ENCODE assay signal across 9 cellular contexts in the genomic region with DNA sequence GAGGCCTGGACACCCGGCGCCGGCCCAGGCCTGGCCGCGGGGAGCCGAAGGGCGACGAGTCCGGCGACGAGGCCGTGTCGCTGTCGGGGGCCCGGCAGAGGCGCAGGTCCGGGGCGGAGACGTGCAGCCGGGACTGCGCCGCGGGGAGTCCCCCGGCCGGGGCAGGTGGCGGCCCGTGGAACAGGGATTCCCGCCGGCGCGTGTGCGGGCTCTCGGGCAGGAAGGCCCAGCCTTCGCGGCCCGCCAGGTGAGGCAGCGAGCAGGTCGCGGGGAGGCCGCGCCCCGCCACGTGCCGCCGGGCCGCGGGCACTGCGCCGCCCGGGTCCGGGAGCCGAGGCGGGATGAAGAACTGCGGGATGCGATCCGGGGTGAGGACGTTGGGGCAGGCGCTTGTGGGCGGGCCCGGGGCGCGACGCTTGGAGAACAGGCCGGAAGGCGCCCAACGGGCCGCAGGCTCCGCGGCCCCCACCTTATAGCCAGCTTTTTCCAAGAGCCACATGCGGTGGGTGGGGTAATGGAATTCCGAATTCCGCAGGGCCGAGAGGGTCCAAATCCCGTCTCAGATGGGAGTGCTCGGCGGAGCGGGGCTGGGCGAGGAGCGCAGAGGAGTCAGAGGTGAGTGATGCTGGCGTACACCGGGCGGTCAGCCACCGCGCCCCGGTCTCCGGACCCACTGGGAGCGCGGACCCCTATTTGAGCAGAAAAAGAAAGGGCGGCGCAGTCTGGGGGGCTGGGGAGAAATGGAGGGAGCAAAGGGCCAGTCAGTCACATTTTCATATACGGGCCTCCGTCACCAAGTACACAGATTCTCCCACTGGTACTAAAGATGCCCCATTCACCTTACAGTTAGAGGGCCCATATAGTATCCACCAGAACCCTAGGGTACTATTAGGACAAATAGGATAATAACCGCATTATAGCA. TPM values are rescaled to one million over a fixed set of nuclear protein-coding genes. Genes with fewer than 3 reads are reported as not detected.
DNase-seq lines count a peak whose midpoint lies in the region; ATAC-seq and TF ChIP-seq lines count a peak whose summit lies in the region.
"Had no signal": no experiment of that assay in that cellular context is flagged by ENCODE, and none has a peak within 500 bp of the region (broad histone marks: within the 10 kb centered on the region; RNA-seq: fewer than 3 reads in every experiment).

No MANE protein-coding gene starts in this region.

- no CpG with 5 or more reads among the region's 93 CpGs for WGBS in iPS DF 6.9 (ENCODE audit: insufficient coverage, insufficient read length)
- 5% methylated on average over 69 of the region's 93 CpGs for whole genome bisulfite sequencing in smooth muscle cell (ENCODE audit: low lambda C conversion rate)

- ATAC-seq in GM18858 (IDR thresholded peaks at IDR 0.05; ENCODE audit: unreplicated experiment), result no peak

- H3K27ac ChIP-seq in iPS DF 6.9 (ENCODE audit: low read length) (no peak overlapping the region), smooth muscle cell (ENCODE audit: low read depth) (no peak overlapping the region)

- H3K36me3 ChIP-seq in iPS DF 6.9 (ENCODE audit: control insufficient read depth, insufficient read depth, low read length) (no peaks in the 10 kb centered on the region), smooth muscle cell (ENCODE audit: low read depth) (no peaks in the 10 kb centered on the region)

- peak overlapping the region; percentile 64 for H2AFZ ChIP-seq in smooth muscle cell (ENCODE audit: low read depth)

- no peaks in the 10 kb centered on the region for H3K9me3 ChIP-seq in iPS DF 6.9 (ENCODE audit: control insufficient read depth, insufficient read depth, low read length)
- no peaks in the 10 kb centered on the region for H3K9me3 ChIP-seq in smooth muscle cell (replicated peaks; ENCODE audit: low read depth)

- no peaks in the 10 kb centered on the region for H4K20me1 ChIP-seq in smooth muscle cell (ENCODE audit: low read depth)

- H3F3A ChIP-seq in smooth muscle cell (ENCODE audit: low read depth), result peaks cover 5% of the 10 kb centered on the region

- peak overlapping the region; percentile 32; the same call in 1 of the 2 replicates for H3K4me3 ChIP-seq in iPS DF 6.9 (ENCODE audit: low read length)
- peak overlapping the region; percentile 41 for H3K4me3 ChIP-seq in smooth muscle cell

- peaks cover 9% of the 10 kb centered on the region for H3K27me3 ChIP-seq in iPS DF 6.9 (ENCODE audit: control insufficient read depth, insufficient read depth, low read length)
- H3K27me3 ChIP-seq in smooth muscle cell (ENCODE audit: low read depth), result peaks cover 29% of the 10 kb centered on the region

- no peaks in the 10 kb centered on the region for H3K79me2 ChIP-seq in smooth muscle cell (ENCODE audit: low read depth)

- no peak overlapping the region for H3K9ac ChIP-seq in smooth muscle cell (ENCODE audit: low read depth)

- TF ChIP-seq CTCF in GM20000 (IDR thresholded peaks at IDR 0.05; ENCODE audit: extremely low read depth, missing control alignments) (no peak), smooth muscle cell (IDR thresholded peaks at IDR 0.05; ENCODE audit: borderline replicate concordance, insufficient read depth, poor library complexity, severe bottlenecking) (no peak)

- H3K4me2 ChIP-seq in smooth muscle cell, result peak overlapping the region; percentile 92

- peak; percentile 84 for DNase-seq in GM20000 (ENCODE audit: low spot score)
- DNase-seq in activated T-cell treated with anti-CD3 and anti-CD28 coated beads, Interleukin-2, amount 50 U/mL, for 1 hour, result peak; percentile 53
- no peak for DNase-seq in iPS DF 6.9 (ENCODE audit: low read depth, low spot score)
- DNase-seq in smooth muscle cell (lab: John Stamatoyannopoulos, UW; ENCODE audit: unreplicated experiment), result no peak
- DNase-seq in SKM-1 (lab: John Stamatoyannopoulos, UW; ENCODE audit: unreplicated experiment), result no peak
- DNase-seq in NCI-H2171 treated with DMSO at 0.1 percent for 48 hours (lab: John Stamatoyannopoulos, UW), result no peak
- no peak for DNase-seq in CD1c-positive myeloid dendritic cell (ENCODE audit: extremely low spot score)

- H3K4me1 ChIP-seq in iPS DF 6.9 (ENCODE audit: control insufficient read depth, insufficient read depth, low read length) (peaks cover 1% of the 10 kb centered on the region; the same call in 1 of the 2 replicates), smooth muscle cell (ENCODE audit: low read depth) (peaks cover 3% of the 10 kb centered on the region)

RNA-seq across cellular contexts. Expression of a gene that starts 0.9 kb away (rescaled TPM):
- total RNA-seq in smooth muscle cell, result not detected in 2 replicates
- 1.2 TPM in 1 of 2 replicates, not detected in the other for polyA plus RNA-seq in smooth muscle cell
- total RNA-seq: NCI-H460 had no signal

RNA-seq across cellular contexts. Expression of a gene that starts 7.2 kb away (rescaled TPM):
- not detected in 2 replicates for total RNA-seq in smooth muscle cell
- polyA plus RNA-seq in smooth muscle cell, result not detected in 2 replicates

RNA-seq across cellular contexts. Expression of a gene that starts 14.8 kb away (rescaled TPM):
- 0.76 and 2.1 TPM in 2 replicates for total RNA-seq in smooth muscle cell
- polyA plus RNA-seq in smooth muscle cell, result 1.0 and 1.3 TPM in 2 replicates
- total RNA-seq: NCI-H460 had no signal

RNA-seq across cellular contexts. Expression of a gene that starts 33.5 kb away (rescaled TPM):
- not detected in 2 replicates for total RNA-seq in smooth muscle cell
- polyA plus RNA-seq in smooth muscle cell, result not detected in 2 replicates
- total RNA-seq: NCI-H460 had no signal

RNA-seq across cellular contexts. Expression of a gene that starts 48.5 kb away (rescaled TPM):
- 3.9 and 8.5 TPM in 2 replicates for total RNA-seq in smooth muscle cell
- polyA plus RNA-seq in smooth muscle cell, result 3.9 and 4.7 TPM in 2 replicates

Comparison
In these comparisons a context has a peak if more than half of its experiments do, and no peak if none do; other contexts are left out.
1. DNase-seq: peak in GM20000 (single experiment) and activated T-cell treated with anti-CD3 and anti-CD28 coated beads, Interleukin-2, amount 50 U/mL, for 1 hour (single experiment); none in iPS DF 6.9 (single experiment), smooth muscle cell (single experiment), SKM-1 (single experiment), NCI-H2171 treated with DMSO at 0.1 percent for 48 hours (single experiment) and CD1c-positive myeloid dendritic cell (single experiment).